8 cellular contexts compared by ENCODE assay signal in genomic region chr6:74409447-74409846, GRCh38.
DNase-seq lines count a peak whose midpoint lies in the region; ATAC-seq, FAIRE-seq and TF ChIP-seq lines count a peak whose summit lies in the region.

No MANE protein-coding gene starts in this region.

- ATAC-seq in GM19463 (IDR thresholded peaks at IDR 0.05; ENCODE audit: unreplicated experiment) = peak; percentile 73
- no peak for ATAC-seq in stimulated activated effector memory CD8-positive, alpha-beta T cell treated with anti-CD3 and anti-CD28 coated beads, Interleukin-12 subunit alpha, Interleukin-12 subunit beta, amount 100 ng/mL, for 72 hours
- no peak for ATAC-seq in HG03571 (IDR thresholded peaks at IDR 0.05; ENCODE audit: unreplicated experiment)

- peak in 2 of 3 donors; percentile 53 to 74 for TF ChIP-seq CTCF in ovary (IDR thresholded peaks at IDR 0.05)

- in situ Hi-C loops in Caki2 (cut with HindIII; ENCODE audit: low pct_unique_long_range_greater_than_20kb, low sequenced_read_pairs) = no loop called here

- TF ChIP-seq POLR2A in ovary (IDR thresholded peaks at IDR 0.05) = no peak

- H3K27me3 Mint-ChIP-seq in T-helper 2 cell treated with Interferon-gamma antibody and Interleukin-4, amounts not matched to agents 5 μg/mL and 100 μg/mL, for 36 hours (ENCODE audit: low read depth) = no peaks in the 10 kb centered on the region

- H3K4me3 Mint-ChIP-seq in stimulated activated effector memory CD8-positive, alpha-beta T cell treated with anti-CD3 and anti-CD28 coated beads, Interleukin-12 subunit alpha, Interleukin-12 subunit beta, amount 100 ng/mL, for 72 hours = no peak overlapping the region
- H3K4me3 Mint-ChIP-seq in T-helper 2 cell treated with Interferon-gamma antibody and Interleukin-4, amounts not matched to agents 5 μg/mL and 100 μg/mL, for 36 hours = no peak overlapping the region

- no peak overlapping the region for H3K4me3 ChIP-seq in ovary

- DNase-seq in Caki2 (ENCODE audit: low read depth) (peak; percentile 14), HTR-8/SVneo (ENCODE audit: insufficient read length, low spot score) (peak; percentile 25), dedifferentiated amniotic fluid mesenchymal stem cell (ENCODE audit: extremely low spot score) (peak; percentile 80), ovary (no peak)
- DNase-seq in stimulated activated effector memory CD8-positive, alpha-beta T cell treated with anti-CD3 and anti-CD28 coated beads, Interleukin-12 subunit alpha, Interleukin-12 subunit beta, amount 100 ng/mL, for 72 hours (ENCODE audit: low spot score in 2 of 2) = no peak
- no peak for DNase-seq in T-helper 2 cell treated with Interferon-gamma antibody and Interleukin-4, amounts not matched to agents 5 μg/mL and 100 μg/mL, for 36 hours (ENCODE audit: low spot score)

- no peaks in the 10 kb centered on the region for H3K4me1 ChIP-seq in ovary (ENCODE audit: insufficient read depth)

- no peak overlapping the region for H3K27ac Mint-ChIP-seq in stimulated activated effector memory CD8-positive, alpha-beta T cell treated with anti-CD3 and anti-CD28 coated beads, Interleukin-12 subunit alpha, Interleukin-12 subunit beta, amount 100 ng/mL, for 72 hours
- H3K27ac Mint-ChIP-seq in T-helper 2 cell treated with Interferon-gamma antibody and Interleukin-4, amounts not matched to agents 5 μg/mL and 100 μg/mL, for 36 hours = no peak overlapping the region

- no peak overlapping the region for H3K27ac ChIP-seq in ovary

- H3K4me1 Mint-ChIP-seq in stimulated activated effector memory CD8-positive, alpha-beta T cell treated with anti-CD3 and anti-CD28 coated beads, Interleukin-12 subunit alpha, Interleukin-12 subunit beta, amount 100 ng/mL, for 72 hours = no peaks in the 10 kb centered on the region
- H3K4me1 Mint-ChIP-seq in T-helper 2 cell treated with Interferon-gamma antibody and Interleukin-4, amounts not matched to agents 5 μg/mL and 100 μg/mL, for 36 hours (ENCODE audit: low read depth) = no peaks in the 10 kb centered on the region

- intact Hi-C loops in ovary (cut with DNase I) = no loop called here

- H3K9me3 ChIP-seq in ovary = no peaks in the 10 kb centered on the region

- H3K36me3 ChIP-seq in ovary = no peaks in the 10 kb centered on the region

- peaks cover 4% of the 10 kb centered on the region for H3K9me3 Mint-ChIP-seq in stimulated activated effector memory CD8-positive, alpha-beta T cell treated with anti-CD3 and anti-CD28 coated beads, Interleukin-12 subunit alpha, Interleukin-12 subunit beta, amount 100 ng/mL, for 72 hours
- no peaks in the 10 kb centered on the region for H3K9me3 Mint-ChIP-seq in T-helper 2 cell treated with Interferon-gamma antibody and Interleukin-4, amounts not matched to agents 5 μg/mL and 100 μg/mL, for 36 hours

- no peaks in the 10 kb centered on the region for H3K36me3 Mint-ChIP-seq in stimulated activated effector memory CD8-positive, alpha-beta T cell treated with anti-CD3 and anti-CD28 coated beads, Interleukin-12 subunit alpha, Interleukin-12 subunit beta, amount 100 ng/mL, for 72 hours
- no peaks in the 10 kb centered on the region for H3K36me3 Mint-ChIP-seq in T-helper 2 cell treated with Interferon-gamma antibody and Interleukin-4, amounts not matched to agents 5 μg/mL and 100 μg/mL, for 36 hours (ENCODE audit: low read depth)

- no peak for TF ChIP-seq EP300 in ovary (IDR thresholded peaks at IDR 0.05)

- no peaks in the 10 kb centered on the region for H3K27me3 ChIP-seq in ovary

- 0 to 32% (median 0%) methylated on average over 1 of the region's 1 CpG for WGBS in ovary, 3 donors

- FAIRE-seq in HTR-8/SVneo (lab: Jason Lieb, UNC) = no peak

Comparison
In these comparisons a context has a peak if more than half of its experiments do, and no peak if none do; other contexts are left out.
1. DNase-seq: peak in Caki2 (single experiment), HTR-8/SVneo (single experiment) and dedifferentiated amniotic fluid mesenchymal stem cell (single experiment); none in ovary (0 of 5), stimulated activated effector memory CD8-positive, alpha-beta T cell treated with anti-CD3 and anti-CD28 coated beads, Interleukin-12 subunit alpha, Interleukin-12 subunit beta, amount 100 ng/mL, for 72 hours (0 of 2) and T-helper 2 cell treated with Interferon-gamma antibody and Interleukin-4, amounts not matched to agents 5 μg/mL and 100 μg/mL, for 36 hours (single experiment).